1 cellular context compared by ENCODE assay signal in the genomic region with DNA sequence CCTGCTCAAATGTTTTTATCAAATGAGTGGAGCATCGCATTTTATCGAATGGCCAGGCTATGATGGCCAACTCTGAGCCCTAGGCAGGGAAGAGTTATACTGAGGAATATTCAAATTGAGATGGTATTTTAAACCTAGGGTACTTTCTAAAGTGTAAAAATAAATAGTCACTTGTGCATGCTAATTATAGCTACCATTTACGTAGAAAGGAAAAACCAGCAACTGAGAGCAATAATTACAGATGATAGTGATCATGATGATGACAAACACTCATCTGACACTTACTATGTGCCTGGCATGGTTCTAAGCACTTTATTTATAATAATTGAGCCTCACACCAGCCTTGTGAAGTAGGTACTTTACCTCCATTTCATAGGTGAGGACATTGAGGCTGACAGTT.
TF ChIP-seq lines count a peak whose summit lies in the region.

No MANE protein-coding gene starts in this region.

TF ChIP-seq in HepG2, 621 proteins besides CTCF, POLR2A, EP300 and RAD21 (continued from another document):
- TF ChIP-seq, protein P1, sequence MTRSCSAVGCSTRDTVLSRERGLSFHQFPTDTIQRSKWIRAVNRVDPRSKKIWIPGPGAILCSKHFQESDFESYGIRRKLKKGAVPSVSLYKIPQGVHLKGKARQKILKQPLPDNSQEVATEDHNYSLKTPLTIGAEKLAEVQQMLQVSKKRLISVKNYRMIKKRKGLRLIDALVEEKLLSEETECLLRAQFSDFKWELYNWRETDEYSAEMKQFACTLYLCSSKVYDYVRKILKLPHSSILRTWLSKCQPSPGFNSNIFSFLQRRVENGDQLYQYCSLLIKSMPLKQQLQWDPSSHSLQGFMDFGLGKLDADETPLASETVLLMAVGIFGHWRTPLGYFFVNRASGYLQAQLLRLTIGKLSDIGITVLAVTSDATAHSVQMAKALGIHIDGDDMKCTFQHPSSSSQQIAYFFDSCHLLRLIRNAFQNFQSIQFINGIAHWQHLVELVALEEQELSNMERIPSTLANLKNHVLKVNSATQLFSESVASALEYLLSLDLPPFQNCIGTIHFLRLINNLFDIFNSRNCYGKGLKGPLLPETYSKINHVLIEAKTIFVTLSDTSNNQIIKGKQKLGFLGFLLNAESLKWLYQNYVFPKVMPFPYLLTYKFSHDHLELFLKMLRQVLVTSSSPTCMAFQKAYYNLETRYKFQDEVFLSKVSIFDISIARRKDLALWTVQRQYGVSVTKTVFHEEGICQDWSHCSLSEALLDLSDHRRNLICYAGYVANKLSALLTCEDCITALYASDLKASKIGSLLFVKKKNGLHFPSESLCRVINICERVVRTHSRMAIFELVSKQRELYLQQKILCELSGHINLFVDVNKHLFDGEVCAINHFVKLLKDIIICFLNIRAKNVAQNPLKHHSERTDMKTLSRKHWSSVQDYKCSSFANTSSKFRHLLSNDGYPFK (CRISPR knock-in tag; IDR thresholded peaks at IDR 0.05; ENCODE audit: borderline replicate concordance), result no peak
- no peak for TF ChIP-seq ZNF660 (CRISPR knock-in tag; IDR thresholded peaks at IDR 0.05; ENCODE audit: borderline replicate concordance, low read depth)
- no peak for TF ChIP-seq KAT8 (CRISPR knock-in tag; IDR thresholded peaks at IDR 0.05)
- TF ChIP-seq MYPOP (CRISPR knock-in tag; IDR thresholded peaks at IDR 0.05), result no peak
- TF ChIP-seq, protein P2, sequence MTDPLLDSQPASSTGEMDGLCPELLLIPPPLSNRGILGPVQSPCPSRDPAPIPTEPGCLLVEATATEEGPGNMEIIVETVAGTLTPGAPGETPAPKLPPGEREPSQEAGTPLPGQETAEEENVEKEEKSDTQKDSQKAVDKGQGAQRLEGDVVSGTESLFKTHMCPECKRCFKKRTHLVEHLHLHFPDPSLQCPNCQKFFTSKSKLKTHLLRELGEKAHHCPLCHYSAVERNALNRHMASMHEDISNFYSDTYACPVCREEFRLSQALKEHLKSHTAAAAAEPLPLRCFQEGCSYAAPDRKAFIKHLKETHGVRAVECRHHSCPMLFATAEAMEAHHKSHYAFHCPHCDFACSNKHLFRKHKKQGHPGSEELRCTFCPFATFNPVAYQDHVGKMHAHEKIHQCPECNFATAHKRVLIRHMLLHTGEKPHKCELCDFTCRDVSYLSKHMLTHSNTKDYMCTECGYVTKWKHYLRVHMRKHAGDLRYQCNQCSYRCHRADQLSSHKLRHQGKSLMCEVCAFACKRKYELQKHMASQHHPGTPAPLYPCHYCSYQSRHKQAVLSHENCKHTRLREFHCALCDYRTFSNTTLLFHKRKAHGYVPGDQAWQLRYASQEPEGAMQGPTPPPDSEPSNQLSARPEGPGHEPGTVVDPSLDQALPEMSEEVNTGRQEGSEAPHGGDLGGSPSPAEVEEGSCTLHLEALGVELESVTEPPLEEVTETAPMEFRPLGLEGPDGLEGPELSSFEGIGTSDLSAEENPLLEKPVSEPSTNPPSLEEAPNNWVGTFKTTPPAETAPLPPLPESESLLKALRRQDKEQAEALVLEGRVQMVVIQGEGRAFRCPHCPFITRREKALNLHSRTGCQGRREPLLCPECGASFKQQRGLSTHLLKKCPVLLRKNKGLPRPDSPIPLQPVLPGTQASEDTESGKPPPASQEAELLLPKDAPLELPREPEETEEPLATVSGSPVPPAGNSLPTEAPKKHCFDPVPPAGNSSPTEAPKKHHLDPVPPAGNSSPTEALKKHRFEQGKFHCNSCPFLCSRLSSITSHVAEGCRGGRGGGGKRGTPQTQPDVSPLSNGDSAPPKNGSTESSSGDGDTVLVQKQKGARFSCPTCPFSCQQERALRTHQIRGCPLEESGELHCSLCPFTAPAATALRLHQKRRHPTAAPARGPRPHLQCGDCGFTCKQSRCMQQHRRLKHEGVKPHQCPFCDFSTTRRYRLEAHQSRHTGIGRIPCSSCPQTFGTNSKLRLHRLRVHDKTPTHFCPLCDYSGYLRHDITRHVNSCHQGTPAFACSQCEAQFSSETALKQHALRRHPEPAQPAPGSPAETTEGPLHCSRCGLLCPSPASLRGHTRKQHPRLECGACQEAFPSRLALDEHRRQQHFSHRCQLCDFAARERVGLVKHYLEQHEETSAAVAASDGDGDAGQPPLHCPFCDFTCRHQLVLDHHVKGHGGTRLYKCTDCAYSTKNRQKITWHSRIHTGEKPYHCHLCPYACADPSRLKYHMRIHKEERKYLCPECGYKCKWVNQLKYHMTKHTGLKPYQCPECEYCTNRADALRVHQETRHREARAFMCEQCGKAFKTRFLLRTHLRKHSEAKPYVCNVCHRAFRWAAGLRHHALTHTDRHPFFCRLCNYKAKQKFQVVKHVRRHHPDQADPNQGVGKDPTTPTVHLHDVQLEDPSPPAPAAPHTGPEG (CRISPR knock-in tag; IDR thresholded peaks at IDR 0.05), result no peak
- TF ChIP-seq, protein P3, sequence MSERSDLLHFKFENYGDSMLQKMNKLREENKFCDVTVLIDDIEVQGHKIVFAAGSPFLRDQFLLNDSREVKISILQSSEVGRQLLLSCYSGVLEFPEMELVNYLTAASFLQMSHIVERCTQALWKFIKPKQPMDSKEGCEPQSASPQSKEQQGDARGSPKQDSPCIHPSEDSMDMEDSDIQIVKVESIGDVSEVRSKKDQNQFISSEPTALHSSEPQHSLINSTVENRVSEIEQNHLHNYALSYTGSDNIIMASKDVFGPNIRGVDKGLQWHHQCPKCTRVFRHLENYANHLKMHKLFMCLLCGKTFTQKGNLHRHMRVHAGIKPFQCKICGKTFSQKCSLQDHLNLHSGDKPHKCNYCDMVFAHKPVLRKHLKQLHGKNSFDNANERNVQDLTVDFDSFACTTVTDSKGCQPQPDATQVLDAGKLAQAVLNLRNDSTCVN (CRISPR knock-in tag; IDR thresholded peaks at IDR 0.05; ENCODE audit: borderline replicate concordance), result no peak
- no peak for TF ChIP-seq RORA (CRISPR knock-in tag; IDR thresholded peaks at IDR 0.05)
- no peak for TF ChIP-seq ZNF335 (CRISPR knock-in tag; IDR thresholded peaks at IDR 0.05)
- no peak for TF ChIP-seq ZNF441 (CRISPR knock-in tag; IDR thresholded peaks at IDR 0.05; ENCODE audit: borderline replicate concordance)
